In the genomic region with DNA sequence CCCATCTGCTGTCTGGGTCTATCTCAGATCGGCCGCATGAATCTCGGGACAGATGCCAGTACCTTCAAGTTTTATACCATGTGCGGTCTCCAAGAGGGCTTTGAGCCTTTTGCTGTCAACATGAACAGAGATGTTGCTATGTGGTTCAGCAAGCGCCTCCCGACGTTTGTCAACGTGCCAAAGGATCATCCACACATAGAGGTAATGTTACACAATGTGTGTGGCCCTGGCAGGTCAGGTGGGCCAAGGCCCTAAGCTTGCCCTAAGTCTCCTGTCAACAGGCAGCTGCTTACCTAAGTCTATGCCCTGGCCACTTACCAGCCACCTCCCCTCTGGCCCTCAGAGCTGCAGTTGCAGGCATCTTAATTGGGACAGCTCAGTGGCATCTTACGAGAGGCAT, we compare ENCODE assay signal across 23 cellular contexts.
DNase-seq lines count a peak whose midpoint lies in the region; ATAC-seq, FAIRE-seq and TF ChIP-seq lines count a peak whose summit lies in the region.
"Had no signal": no experiment of that assay in that cellular context is flagged by ENCODE, and none has a peak within 500 bp of the region (broad histone marks: within the 10 kb centered on the region; RNA-seq: fewer than 3 reads in every experiment).

No MANE protein-coding gene starts in this region.

- H2BK15ac ChIP-seq in H1 (ENCODE audit: low read length): no peak overlapping the region

- H2BK5ac ChIP-seq in H1 (ENCODE audit: low read depth, low read length): no peak overlapping the region

- no peak for TF ChIP-seq POLR2A in H1 (IDR thresholded peaks at IDR 0.05; ENCODE audit: control extremely low read depth in 1 of 2, low read depth in 2 of 2, low read length in 2 of 2)

- H2BK12ac ChIP-seq in H1 (ENCODE audit: low read depth, low read length): no peak overlapping the region

- H3K36me3 ChIP-seq in H1 (ENCODE audit: control insufficient read depth in 2 of 4, insufficient read depth in 4 of 4, low read length in 3 of 4): no peaks in the 10 kb centered on the region
- H3K36me3 ChIP-seq: BE2C; BLaER1 treated with 17β-estradiol and CSF1 and Interleukin-3, amounts not matched to agents 10 nM and 100 nM had no signal

- no peak for TF ChIP-seq RAD21 in H1 (IDR thresholded peaks at IDR 0.05 in 1 of 2, conservative IDR thresholded peaks at IDR 0.05 in 1 of 2; ENCODE audit: low read depth in 2 of 2, low read length in 2 of 2)

- H3K4me3 Mint-ChIP-seq in stimulated activated effector memory CD8-positive, alpha-beta T cell treated with anti-CD3 and anti-CD28 coated beads, Interleukin-12 subunit alpha, Interleukin-12 subunit beta, amount 100 ng/mL, for 72 hours: no peak overlapping the region
- H3K4me3 Mint-ChIP-seq: CD14-positive monocyte; CD4-positive, alpha-beta T cell; CD8-positive, alpha-beta memory T cell; H9 had no signal

- H4K20me1 ChIP-seq in H1 (replicated peaks in 1 of 2; ENCODE audit: control insufficient read depth in 1 of 2, insufficient read depth in 2 of 2, low read length in 2 of 2): no peaks in the 10 kb centered on the region
- H4K20me1 ChIP-seq: BLaER1 treated with 17β-estradiol and CSF1 and Interleukin-3, amounts not matched to agents 10 nM and 100 nM had no signal

- no peak overlapping the region for H3K4me3 ChIP-seq in H1 (ENCODE audit: extremely low read depth in 1 of 4, insufficient read depth in 2 of 4, low read depth in 3 of 4, low read length in 4 of 4)
- H3K4me3 ChIP-seq: A549; BLaER1 treated with 17β-estradiol and CSF1 and Interleukin-3, amounts not matched to agents 10 nM and 100 nM; GM23248 had no signal

- H3K79me2 ChIP-seq in H1 (ENCODE audit: control insufficient read depth in 1 of 2, insufficient read depth in 2 of 2, low read length in 2 of 2): no peaks in the 10 kb centered on the region

- H4K8ac ChIP-seq in H1 (ENCODE audit: extremely low read depth, insufficient read depth, low read length): no peak overlapping the region

- H3K9me3 Mint-ChIP-seq in stimulated activated effector memory CD8-positive, alpha-beta T cell treated with anti-CD3 and anti-CD28 coated beads, Interleukin-12 subunit alpha, Interleukin-12 subunit beta, amount 100 ng/mL, for 72 hours: no peaks in the 10 kb centered on the region
- H3K9me3 Mint-ChIP-seq: CD14-positive monocyte; CD4-positive, alpha-beta T cell; CD8-positive, alpha-beta memory T cell; H9 had no signal

- H3K9ac ChIP-seq in H1 (replicated peaks in 1 of 4; ENCODE audit: extremely low read depth in 1 of 4, low read depth in 3 of 4, low read length in 3 of 4): no peak overlapping the region
- H3K9ac ChIP-seq: BLaER1 treated with 17β-estradiol and CSF1 and Interleukin-3, amounts not matched to agents 10 nM and 100 nM; GM23248 had no signal

- H3K23ac ChIP-seq in H1 (ENCODE audit: insufficient read length): no peak overlapping the region

- H3K4me2 ChIP-seq in H1 (ENCODE audit: insufficient read depth in 1 of 2, low read depth in 2 of 2, low read length in 2 of 2): no peak overlapping the region
- H3K4me2 ChIP-seq: A549; BLaER1 treated with 17β-estradiol and CSF1 and Interleukin-3, amounts not matched to agents 10 nM and 100 nM had no signal

- peak; percentile 31 for ATAC-seq in stimulated activated effector memory CD8-positive, alpha-beta T cell treated with anti-CD3 and anti-CD28 coated beads, Interleukin-12 subunit alpha, Interleukin-12 subunit beta, amount 100 ng/mL, for 72 hours
- ATAC-seq in HG02623 (IDR thresholded peaks at IDR 0.05; ENCODE audit: unreplicated experiment) (no peak), Right ventricle myocardium superior (ENCODE audit: poor library complexity) (no peak)
- ATAC-seq: A549, HCT116 had no signal

- no peak overlapping the region for H3K56ac ChIP-seq in H1 (replicated peaks; ENCODE audit: insufficient read length, low read depth, low read length)

- WGBS in H1 (ENCODE audit: extremely low coverage in 1 of 2, insufficient coverage in 1 of 2, insufficient read length in 1 of 2, insufficient replicate concordance in 2 of 2, low coverage in 1 of 2, low lambda C conversion rate in 2 of 2, missing lambda C conversion rate in 1 of 2), 2 experiments: 90% methylated on average over 9 of the region's 9 CpGs; no CpG with 5 or more reads in 1 of the 2 experiments

- H2BK20ac ChIP-seq in H1 (ENCODE audit: low read length): no peak overlapping the region

- no peak overlapping the region for H3K27ac ChIP-seq in H1 (ENCODE audit: low read depth, low read length)
- H3K27ac ChIP-seq: A549; BLaER1 treated with 17β-estradiol and CSF1 and Interleukin-3, amounts not matched to agents 10 nM and 100 nM; GM23248 had no signal

- no peaks in the 10 kb centered on the region for H3K4me1 Mint-ChIP-seq in stimulated activated effector memory CD8-positive, alpha-beta T cell treated with anti-CD3 and anti-CD28 coated beads, Interleukin-12 subunit alpha, Interleukin-12 subunit beta, amount 100 ng/mL, for 72 hours
- H3K4me1 Mint-ChIP-seq: CD8-positive, alpha-beta memory T cell had no signal

- no peaks in the 10 kb centered on the region for H3K36me3 Mint-ChIP-seq in stimulated activated effector memory CD8-positive, alpha-beta T cell treated with anti-CD3 and anti-CD28 coated beads, Interleukin-12 subunit alpha, Interleukin-12 subunit beta, amount 100 ng/mL, for 72 hours
- H3K36me3 Mint-ChIP-seq: CD14-positive monocyte; CD8-positive, alpha-beta memory T cell had no signal

- no peak overlapping the region for H3K14ac ChIP-seq in H1 (ENCODE audit: insufficient read length)

- no peak overlapping the region for H3K4ac ChIP-seq in H1 (replicated peaks; ENCODE audit: insufficient read length, low read depth, low read length)

- no peaks in the 10 kb centered on the region for H3K4me1 ChIP-seq in H1 (replicated peaks in 1 of 4; ENCODE audit: control insufficient read depth in 3 of 4, insufficient read depth in 4 of 4, low read length in 3 of 4)
- H3K4me1 ChIP-seq: A549, BE2C had no signal

- no peak for TF ChIP-seq EP300 in H1 (IDR thresholded peaks at IDR 0.05; ENCODE audit: borderline replicate concordance in 1 of 2, low read depth in 2 of 2, low read length in 2 of 2)

- H3K79me1 ChIP-seq in H1 (ENCODE audit: low read depth, low read length): no peaks in the 10 kb centered on the region

- intact Hi-C loops in Right ventricle myocardium superior (cut with DNase I): no loop called here

- H2AK5ac ChIP-seq in H1 (ENCODE audit: low read depth, low read length): no peak overlapping the region

- no peaks in the 10 kb centered on the region for H3K27me3 ChIP-seq in H1 (replicated peaks in 1 of 4; ENCODE audit: control insufficient read depth in 3 of 4, extremely low read depth in 1 of 4, insufficient read depth in 3 of 4, low read length in 3 of 4)
- H3K27me3 ChIP-seq: BE2C; BLaER1 treated with 17β-estradiol and CSF1 and Interleukin-3, amounts not matched to agents 10 nM and 100 nM had no signal

- 0 out of 2 replicates have a peak overlapping the region, but pooled peaks have one; percentile 21 for H2AFZ ChIP-seq in H1 (ENCODE audit: low read length)
- H2AFZ ChIP-seq: GM23248 had no signal

- H3K9me3 ChIP-seq in H1 (ENCODE audit: insufficient read depth in 2 of 2, low read depth in 1 of 2, low read length in 1 of 2): no peaks in the 10 kb centered on the region
- H3K9me3 ChIP-seq: A549; BE2C; BLaER1 treated with 17β-estradiol and CSF1 and Interleukin-3, amounts not matched to agents 10 nM and 100 nM had no signal

- H3K23me2 ChIP-seq in H1 (ENCODE audit: low read depth, low read length): no peaks in the 10 kb centered on the region; the same call in 1 of the 2 replicates

- no peak overlapping the region for H3K27ac Mint-ChIP-seq in stimulated activated effector memory CD8-positive, alpha-beta T cell treated with anti-CD3 and anti-CD28 coated beads, Interleukin-12 subunit alpha, Interleukin-12 subunit beta, amount 100 ng/mL, for 72 hours
- H3K27ac Mint-ChIP-seq: CD14-positive monocyte; CD4-positive, alpha-beta T cell; CD8-positive, alpha-beta memory T cell; H9 had no signal

- TF ChIP-seq CTCF in H1 (IDR thresholded peaks at IDR 0.05; ENCODE audit: control extremely low read depth in 1 of 3, insufficient read depth in 1 of 3, low read depth in 1 of 3, low read length in 3 of 3): no peak

- H3K18ac ChIP-seq in H1 (ENCODE audit: extremely low read depth, low read length): no peak overlapping the region

- CTCF ChIA-PET in H1 (lab: Charles Lee; ENCODE audit: partially characterized antibody): interaction anchor here (0.9 kb wide), 1 partner anchor 10 kb away, joined by 6 read pairs; no protein-coding TSS in a partner anchor

- FAIRE-seq in H1 (lab: Jason Lieb, UNC): no peak
- FAIRE-seq: A549, D721Med, G401.6, GM12892 had no signal

- DNase-seq in NCI-H2171 treated with DMSO at 0.1 percent for 48 hours (lab: John Stamatoyannopoulos, UW) (peak; percentile 7), NCI-H2171 (lab: John Stamatoyannopoulos, UW) (no peak), H1 (ENCODE audit: low read depth in 1 of 2, low spot score in 2 of 2) (no peak), Right ventricle myocardium superior (no peak)
- no peak for DNase-seq in stimulated activated effector memory CD8-positive, alpha-beta T cell treated with anti-CD3 and anti-CD28 coated beads, Interleukin-12 subunit alpha, Interleukin-12 subunit beta, amount 100 ng/mL, for 72 hours (ENCODE audit: low spot score in 2 of 2)
- DNase-seq: 8988T; ACHN; AML-193; BE2C; CD4-positive, alpha-beta T cell; CD8-positive, alpha-beta memory T cell; DMS153; DND-41; GM23248; H9 had no signal

- no peak overlapping the region for H4K91ac ChIP-seq in H1 (replicated peaks; ENCODE audit: insufficient read length, low read length)

- POLR2A ChIA-PET in H1 (lab: Charles Lee; ENCODE audit: partially characterized antibody): no interaction called here

- H4K5ac ChIP-seq in H1 (ENCODE audit: insufficient read length, low read depth, low read length): no peak overlapping the region

- H2BK120ac ChIP-seq in H1 (replicated peaks; ENCODE audit: low read depth, low read length): no peak overlapping the region

TF ChIP-seq in H1, 55 proteins besides CTCF, POLR2A, EP300 and RAD21:
- TF ChIP-seq POLR2AphosphoS5 (IDR thresholded peaks at IDR 0.05; ENCODE audit: low read depth, low read length) (no peak), NANOG (IDR thresholded peaks at IDR 0.05; ENCODE audit: insufficient read depth, low read depth, low read length, poor library complexity, severe bottlenecking) (no peak), GABPA (IDR thresholded peaks at IDR 0.05; ENCODE audit: borderline replicate concordance, insufficient read depth, low read length) (no peak)
